ENCODE assay signal across 27 cellular contexts in genomic region chr21:29453511-29453910, GRCh38.
DNase-seq lines count a peak whose midpoint lies in the region; ATAC-seq, FAIRE-seq and TF ChIP-seq lines count a peak whose summit lies in the region.
"Had no signal": no experiment of that assay in that cellular context is flagged by ENCODE, and none has a peak within 500 bp of the region (broad histone marks: within the 10 kb centered on the region; RNA-seq: fewer than 3 reads in every experiment).

No MANE protein-coding gene starts in this region.

- ATAC-seq in GM18907 (IDR thresholded peaks at IDR 0.05; ENCODE audit: unreplicated experiment) (peak; percentile 73), HG03060 (IDR thresholded peaks at IDR 0.05; ENCODE audit: low read depth, unreplicated experiment) (peak; percentile 64), GM21526 (IDR thresholded peaks at IDR 0.05; ENCODE audit: low FRiP score, unreplicated experiment) (no peak)
- ATAC-seq: A549; activated T-cell treated with anti-CD3 and anti-CD28 coated beads, Interleukin-2, amount 50 U/mL, for 4 hours; foreskin keratinocyte; left cardiac atrium; T-helper 17 cell; upper lobe of right lung had no signal

- FAIRE-seq in RCC 7860 (lab: Jason Lieb, UNC) = no peak
- FAIRE-seq: A549, GM12891, H1 had no signal

- no peaks in the 10 kb centered on the region for H3K79me2 ChIP-seq in OCI-LY3 (ENCODE audit: low read length)

- H3K27ac ChIP-seq in OCI-LY3 (ENCODE audit: low read length) = peak overlapping the region; percentile 20; the same call in 1 of the 2 replicates
- H3K27ac ChIP-seq: A549, foreskin keratinocyte, SK-N-MC, upper lobe of right lung had no signal

- no peak for TF ChIP-seq CTCF in OCI-LY3 (IDR thresholded peaks at IDR 0.05; ENCODE audit: low read depth, low read length)

- H4K20me1 ChIP-seq in OCI-LY3 (ENCODE audit: insufficient read depth, low read length) = no peaks in the 10 kb centered on the region

- H3K27me3 ChIP-seq in OCI-LY3 (ENCODE audit: low read depth, low read length) = no peaks in the 10 kb centered on the region
- H3K27me3 ChIP-seq: foreskin keratinocyte, upper lobe of right lung had no signal

- peaks cover 11% of the 10 kb centered on the region for H3K36me3 ChIP-seq in OCI-LY3 (replicated peaks; ENCODE audit: low read depth, low read length)
- H3K36me3 ChIP-seq: upper lobe of right lung had no signal

- peak; percentile 7 for DNase-seq in EH (ENCODE audit: low read depth)
- DNase-seq in RCC 7860 (ENCODE audit: low spot score) = no peak
- no peak for DNase-seq in activated CD4-positive, alpha-beta T cell treated with anti-CD3 and anti-CD28 coated beads for 48 hours
- no peak for DNase-seq in HuH-7 (ENCODE audit: low spot score)
- DNase-seq: activated CD4-positive, alpha-beta T cell treated with anti-CD3 and anti-CD28 coated beads for 4 hours; activated naive CD4-positive, alpha-beta T cell treated with Interleukin-2 at 50 U/mL for 16 hours; activated T-cell treated with anti-CD3 and anti-CD28 coated beads, Interleukin-2, amount 50 U/mL, for 4 hours; DMS53; effector CD8-positive, alpha-beta T cell; erythroblast; foreskin keratinocyte; GF-D8; left cardiac atrium; NCI-H1694 treated with DMSO at 0.1 percent for 48 hours; NCI-H2171 treated with DMSO at 0.1 percent for 48 hours; NCI-H524 treated with DMSO at 0.1 percent for 48 hours; occipital lobe; T-helper 17 cell; upper lobe of right lung had no signal

- no peak overlapping the region for H3K4me3 ChIP-seq in OCI-LY3 (ENCODE audit: low read length)
- H3K4me3 ChIP-seq: A549, SK-N-MC, upper lobe of right lung had no signal

- H3K9me3 ChIP-seq in OCI-LY3 (ENCODE audit: insufficient read depth, low read length) = no peaks in the 10 kb centered on the region
- H3K9me3 ChIP-seq: A549 had no signal

- H2AFZ ChIP-seq in OCI-LY3 (ENCODE audit: low read depth, low read length) = no peak overlapping the region

- H3K4me2 ChIP-seq in OCI-LY3 (ENCODE audit: low read length) = peak overlapping the region; percentile 29
- H3K4me2 ChIP-seq: A549 had no signal

- H3K4me1 ChIP-seq in OCI-LY3 (ENCODE audit: low read length) = peaks cover 13% of the 10 kb centered on the region
- H3K4me1 ChIP-seq: A549, foreskin keratinocyte, upper lobe of right lung had no signal

- H3K9ac ChIP-seq in OCI-LY3 (ENCODE audit: low read length) = no peak overlapping the region
